In genomic region chr1:228452194-228453021, GRCh38 we compare ENCODE assay signal across 16 cellular contexts. TPM values are rescaled to one million over a fixed set of nuclear protein-coding genes. Genes with fewer than 3 reads are reported as not detected.
DNase-seq lines count a peak whose midpoint lies in the region; ATAC-seq and TF ChIP-seq lines count a peak whose summit lies in the region.
"Had no signal": no experiment of that assay in that cellular context is flagged by ENCODE, and none has a peak within 500 bp of the region (broad histone marks: within the 10 kb centered on the region; RNA-seq: fewer than 3 reads in every experiment).

No MANE protein-coding gene starts in this region.

- H3K27ac ChIP-seq in HEK293 (ENCODE audit: extremely low read depth, low read depth, low read length) (no peak overlapping the region), right lobe of liver (no peak overlapping the region)
- H3K27ac ChIP-seq: GM23248, KMS-11 had no signal

- peaks cover 6% of the 10 kb centered on the region for H3K36me3 Mint-ChIP-seq in activated CD4-positive, alpha-beta memory T cell treated with anti-CD3 and anti-CD28 coated beads for 36 hours

- 40% methylated on average over 3 of the region's 10 CpGs for WGBS in right lobe of liver (ENCODE audit: insufficient coverage, low coverage, low lambda C conversion rate, missing lambda C conversion rate)

- no peaks in the 10 kb centered on the region for H3K27me3 Mint-ChIP-seq in activated CD4-positive, alpha-beta memory T cell treated with anti-CD3 and anti-CD28 coated beads for 36 hours

- H3K27ac Mint-ChIP-seq in activated CD4-positive, alpha-beta memory T cell treated with anti-CD3 and anti-CD28 coated beads for 36 hours, result no peak overlapping the region
- H3K27ac Mint-ChIP-seq: memory B cell had no signal

- intact Hi-C loops in right lobe of liver (cut with DNase I), result no loop called here
- intact Hi-C loops in activated CD4-positive, alpha-beta memory T cell treated with anti-CD3 and anti-CD28 coated beads for 36 hours (cut with micrococcal nuclease), result no loop called here

- H3K4me1 ChIP-seq in HEK293 (ENCODE audit: control insufficient read depth, insufficient read depth, low read length), result peaks cover 6% of the 10 kb centered on the region; the same call in 1 of the 2 replicates
- H3K4me1 ChIP-seq in right lobe of liver, result peaks cover 0 to 5% (median 0%) of the 10 kb centered on the region in 4 donors

- ATAC-seq in right lobe of liver, result peak in 2 of 4 donors; percentile 35 to 86

- TF ChIP-seq POLR2A in right lobe of liver (IDR thresholded peaks at IDR 0.05), result no peak

- H3K9me3 Mint-ChIP-seq in activated CD4-positive, alpha-beta memory T cell treated with anti-CD3 and anti-CD28 coated beads for 36 hours, result no peaks in the 10 kb centered on the region
- H3K9me3 Mint-ChIP-seq: memory B cell had no signal

- H3K4me3 ChIP-seq in HEK293 (ENCODE audit: low read depth, low read length), result no peak overlapping the region
- H3K4me3 ChIP-seq in right lobe of liver, result no peak overlapping the region
- H3K4me3 ChIP-seq: GM23248 had no signal

- TF ChIP-seq CTCF in HEK293 (tag by site-specific recombination; IDR thresholded peaks at IDR 0.05) (no peak), right lobe of liver (IDR thresholded peaks at IDR 0.05) (no peak)

- H3K4me1 Mint-ChIP-seq in activated CD4-positive, alpha-beta memory T cell treated with anti-CD3 and anti-CD28 coated beads for 36 hours (ENCODE audit: low read depth), result peaks cover 19% of the 10 kb centered on the region

- POLR2A ChIA-PET in HEK293 (lab: Yijun Ruan, JAX), result interaction anchor here (1.5 kb wide), 1 partner anchor 20 kb away, joined by 3 read pairs; no protein-coding TSS in a partner anchor
- POLR2A ChIA-PET in activated CD4-positive, alpha-beta memory T cell treated with anti-CD3 and anti-CD28 coated beads for 36 hours (lab: Charles Lee), result no interaction called here

- no peak overlapping the region for H3K4me3 Mint-ChIP-seq in activated CD4-positive, alpha-beta memory T cell treated with anti-CD3 and anti-CD28 coated beads for 36 hours
- H3K4me3 Mint-ChIP-seq: memory B cell had no signal

- H3K9me3 ChIP-seq in HEK293 (ENCODE audit: control insufficient read depth, insufficient read depth, low read depth, low read length) (no peaks in the 10 kb centered on the region), right lobe of liver (no peaks in the 10 kb centered on the region)

- CTCF ChIA-PET in HEK293 (lab: Yijun Ruan, JAX), result interaction anchor here (1.2 kb wide), 1 partner anchor 28 kb away, joined by 3 read pairs; no protein-coding TSS in a partner anchor
- CTCF ChIA-PET in activated CD4-positive, alpha-beta memory T cell treated with anti-CD3 and anti-CD28 coated beads for 36 hours (lab: Charles Lee), result no interaction called here

- H3K27me3 ChIP-seq in right lobe of liver, result no peaks in the 10 kb centered on the region

- peak; percentile 76 for DNase-seq in A172 (ENCODE audit: low spot score)
- DNase-seq in SW480 (ENCODE audit: low spot score), result peak; percentile 35
- peak in 2 of 3 donors; percentile 36 to 55 for DNase-seq in right lobe of liver
- no peak for DNase-seq in activated CD4-positive, alpha-beta memory T cell treated with anti-CD3 and anti-CD28 coated beads for 36 hours
- no peak for DNase-seq in T1000 (lab: John Stamatoyannopoulos, UW)
- no peak for DNase-seq in SK-N-DZ (ENCODE audit: low spot score)
- DNase-seq in superior temporal gyrus (ENCODE audit: extremely low spot score), result no peak
- DNase-seq: activated gamma-delta T cell treated with Interleukin-2 at 50 U/mL for 16 hours; effector CD8-positive, alpha-beta T cell; GM23248; NCI-H187 treated with DMSO at 0.1 percent for 48 hours; NCI-H524 treated with DMSO at 0.1 percent for 48 hours; stimulated activated naive CD4-positive, alpha-beta T cell treated with Interleukin-2 at 50 U/mL for 16 hours had no signal

- H3K36me3 ChIP-seq in HEK293 (ENCODE audit: control insufficient read depth in 2 of 2, insufficient read depth in 1 of 2, low read length in 2 of 2), result peaks cover 4 to 9% of the 10 kb centered on the region in 2 experiments; a peak in 2 of 3 replicates
- no peaks in the 10 kb centered on the region for H3K36me3 ChIP-seq in right lobe of liver

TF ChIP-seq in HEK293, 187 proteins besides CTCF, POLR2A, EP300 and RAD21 (continues in another document):
- TF ChIP-seq ZBTB17 (tag by site-specific recombination; IDR thresholded peaks at IDR 0.05) (no peak), ZNF747 (tag by site-specific recombination; IDR thresholded peaks at IDR 0.05) (no peak), ZNF529 (tag by site-specific recombination; IDR thresholded peaks at IDR 0.05; ENCODE audit: insufficient replicate concordance) (no peak), ZNF660 (tag by site-specific recombination; IDR thresholded peaks at IDR 0.05) (no peak), ZNF416 (tag by site-specific recombination; IDR thresholded peaks at IDR 0.05) (no peak), ZNF280C (tag by site-specific recombination; IDR thresholded peaks at IDR 0.05) (no peak), TCF7L2 (IDR thresholded peaks at IDR 0.05; ENCODE audit: borderline replicate concordance, low read depth, low read length) (no peak), ZNF391 (tag by site-specific recombination; IDR thresholded peaks at IDR 0.05; ENCODE audit: borderline replicate concordance, low read depth) (no peak), TRIM28 (IDR thresholded peaks at IDR 0.05; ENCODE audit: borderline replicate concordance, low read length) (no peak), ZNF10 (tag by site-specific recombination; IDR thresholded peaks at IDR 0.05) (no peak), ZNF18 (tag by site-specific recombination; IDR thresholded peaks at IDR 0.05) (no peak), AEBP2 (tag by site-specific recombination; IDR thresholded peaks at IDR 0.05; ENCODE audit: borderline replicate concordance) (no peak), KLF10 (tag by site-specific recombination; IDR thresholded peaks at IDR 0.05) (no peak), BCL11A (tag by site-specific recombination; IDR thresholded peaks at IDR 0.05; ENCODE audit: low read depth) (peak; percentile 100), ZNF239 (tag by site-specific recombination; IDR thresholded peaks at IDR 0.05) (0 out of 2 replicates have a peak, but pooled peaks have one; percentile 43)

RNA-seq across cellular contexts. Expression of gene RNF187, which starts 34.8 kb away (rescaled TPM):
- total RNA-seq in A172 (2014; rRNA removed; shearing (Covaris generic)), result 94.5 and 118 TPM in 2 replicates
- total RNA-seq in right lobe of liver, result 10 to 100 TPM; 43.9 to 66.6 (median 56.3) TPM
- 100 to 1,000 TPM; 110 to 112 TPM for total RNA-seq in activated CD4-positive, alpha-beta memory T cell treated with anti-CD3 and anti-CD28 coated beads for 36 hours
- 55.6 and 78.2 TPM in 2 replicates for polyA plus RNA-seq in SK-N-DZ (2014; cell fraction: cytosol; rRNA removed)
- polyA plus RNA-seq in SK-N-DZ (2014; cell fraction: nucleus; rRNA removed), result 32.7 and 54.2 TPM in 2 replicates

RNA-seq across cellular contexts. Expression of gene TRIM17, which starts 35.7 kb away (rescaled TPM):
- total RNA-seq in A172 (2014; rRNA removed; shearing (Covaris generic)), result not detected in 2 replicates
- not detected for total RNA-seq in right lobe of liver
- 1 to 10 TPM; 1.5 to 1.6 TPM for total RNA-seq in activated CD4-positive, alpha-beta memory T cell treated with anti-CD3 and anti-CD28 coated beads for 36 hours
- 1.8 and 4.8 TPM in 2 replicates for polyA plus RNA-seq in SK-N-DZ (2014; cell fraction: cytosol; rRNA removed)
- polyA plus RNA-seq in SK-N-DZ (2014; cell fraction: nucleus; rRNA removed), result 10.2 and 13.3 TPM in 2 replicates
- total RNA-seq: GM23248 had no signal

RNA-seq across cellular contexts. Expression of gene TRIM11, which starts 45.8 kb away (rescaled TPM):
- 35.9 and 36.1 TPM in 2 replicates for total RNA-seq in A172 (2014; rRNA removed; shearing (Covaris generic))
- total RNA-seq in right lobe of liver, result 1 to 10 TPM; 5.2 to 8.3 (median 7.1) TPM
- 10 to 100 TPM; 33.6 to 34.9 TPM for total RNA-seq in activated CD4-positive, alpha-beta memory T cell treated with anti-CD3 and anti-CD28 coated beads for 36 hours
- 23.7 and 32.9 TPM in 2 replicates for polyA plus RNA-seq in SK-N-DZ (2014; cell fraction: cytosol; rRNA removed)
- polyA plus RNA-seq in SK-N-DZ (2014; cell fraction: nucleus; rRNA removed), result 38.7 and 64.1 TPM in 2 replicates

Comparison
In these comparisons a context has a peak if more than half of its experiments do, and no peak if none do; other contexts are left out.
1. DNase-seq: peak in A172 (single experiment), SW480 (single experiment) and right lobe of liver (2 of 3); none in activated CD4-positive, alpha-beta memory T cell treated with anti-CD3 and anti-CD28 coated beads for 36 hours (single experiment), T1000 (single experiment), SK-N-DZ (single experiment) and superior temporal gyrus (single experiment).